In genomic region chr1:237794071-237794470, GRCh38 we compare ENCODE assay signal across 26 cellular contexts.
A peak's percentile ranks its signal among the peaks of the same experiment; 100 is the strongest.
DNase-seq lines count a peak whose midpoint lies in the region; ATAC-seq and TF ChIP-seq lines count a peak whose summit lies in the region.
"Had no signal": no experiment of that assay in that cellular context is flagged by ENCODE, and none has a peak within 500 bp of the region (broad histone marks: within the 10 kb centered on the region; RNA-seq: fewer than 3 reads in every experiment).

No MANE protein-coding gene starts in this region.

- DNase-seq in ACHN = peak; percentile 57
- DNase-seq in amniotic epithelial cell (ENCODE audit: low read depth) = peak; percentile 9
- peak; percentile 81 for DNase-seq in kidney tubule cell (ENCODE audit: low spot score)
- no peak for DNase-seq in superior temporal gyrus (ENCODE audit: extremely low spot score)
- no peak for DNase-seq in thyroid gland
- DNase-seq in activated CD4-positive, alpha-beta T cell treated with anti-CD3 and anti-CD28 coated beads for 1 hour = no peak
- DNase-seq: activated CD4-positive, CD25-positive, alpha-beta regulatory T cell treated with anti-CD3 and anti-CD28 coated beads, Interleukin-2, amount 50 U/mL, for 72 hours; activated CD8-positive, alpha-beta T cell treated with anti-CD3 and anti-CD28 coated beads, Interleukin-2, amount 10 ng/mL, durations not matched to agents 7 days and 5 days; activated gamma-delta T cell; activated naive CD8-positive, alpha-beta T cell treated with anti-CD3 and anti-CD28 coated beads, Interleukin-2, amount 50 U/mL, for 24 hours; brain microvascular endothelial cell; effector memory CD8-positive, alpha-beta T cell; esophagus squamous epithelium; gastrocnemius medialis; H9; kidney; mesendoderm; MG63; NCI-H1417; NCI-H2081; SHP77; upper lobe of right lung had no signal

- no peak for ATAC-seq in HG03460 (IDR thresholded peaks at IDR 0.05; ENCODE audit: unreplicated experiment)
- ATAC-seq: activated CD8-positive, alpha-beta T cell treated with anti-CD3 and anti-CD28 coated beads, Interleukin-2, amount 10 ng/mL, durations not matched to agents 7 days and 5 days; activated naive CD8-positive, alpha-beta T cell treated with anti-CD3 and anti-CD28 coated beads, Interleukin-2, amount 50 U/mL, for 24 hours; effector memory CD8-positive, alpha-beta T cell; gastrocnemius medialis; upper lobe of right lung had no signal

- intact Hi-C loops in thyroid gland (cut with DNase I) = no loop called here

- TF ChIP-seq POLR2A in thyroid gland (IDR thresholded peaks at IDR 0.05) = no peak

- H3K4me3 ChIP-seq in HEK293 (ENCODE audit: low read depth, low read length) (no peak overlapping the region), thyroid gland (replicated peaks in 1 of 3) (no peak overlapping the region)
- H3K4me3 ChIP-seq: esophagus squamous epithelium, gastrocnemius medialis, MG63, prostate gland, upper lobe of right lung had no signal

- TF ChIP-seq CTCF in HEK293 (tag by site-specific recombination; IDR thresholded peaks at IDR 0.05) (no peak), thyroid gland (IDR thresholded peaks at IDR 0.05) (no peak)

- whole genome bisulfite sequencing in thyroid gland, 2 donors = 67 to 77% methylated on average over 3 of the region's 3 CpGs

- POLR2A ChIA-PET in HEK293 (lab: Yijun Ruan, JAX) = no interaction called here

- H3K27me3 ChIP-seq in thyroid gland = no peaks in the 10 kb centered on the region
- H3K27me3 ChIP-seq: brain microvascular endothelial cell, esophagus squamous epithelium, gastrocnemius medialis, MG63, upper lobe of right lung had no signal

- H3K27ac ChIP-seq in HEK293 (ENCODE audit: extremely low read depth, low read depth, low read length) (no peak overlapping the region), thyroid gland (no peak overlapping the region)
- H3K27ac ChIP-seq: brain microvascular endothelial cell, C4-2B, esophagus squamous epithelium, gastrocnemius medialis, prostate gland, upper lobe of right lung had no signal

- H3K4me1 ChIP-seq in HEK293 (ENCODE audit: control insufficient read depth, insufficient read depth, low read length) (peaks cover 2% of the 10 kb centered on the region; the same call in 1 of the 2 replicates), thyroid gland (peaks cover 3 to 9% of the 10 kb centered on the region in 2 donors)
- H3K4me1 ChIP-seq: esophagus squamous epithelium, gastrocnemius medialis, prostate gland, upper lobe of right lung had no signal

- H3K36me3 ChIP-seq in HEK293 (ENCODE audit: control insufficient read depth in 2 of 2, insufficient read depth in 1 of 2, low read length in 2 of 2) (no peaks in the 10 kb centered on the region), thyroid gland (no peaks in the 10 kb centered on the region)
- H3K36me3 ChIP-seq: brain microvascular endothelial cell, esophagus squamous epithelium, gastrocnemius medialis, MG63, prostate gland, upper lobe of right lung had no signal

- CTCF ChIA-PET in HEK293 (lab: Yijun Ruan, JAX) = interaction anchor here (9.4 kb wide), 1 partner anchor 13 kb away, joined by 48 read pairs; no protein-coding TSS in a partner anchor

- in situ Hi-C loops in ACHN (cut with HindIII; ENCODE audit: low pct_ligation_motif_present, low pct_unique_long_range_greater_than_20kb, low sequenced_read_pairs) = no loop called here

- no peaks in the 10 kb centered on the region for H3K9me3 ChIP-seq in HEK293 (ENCODE audit: control insufficient read depth, insufficient read depth, low read depth, low read length)
- no peaks in the 10 kb centered on the region for H3K9me3 ChIP-seq in thyroid gland
- H3K9me3 ChIP-seq: esophagus squamous epithelium, gastrocnemius medialis, MG63, prostate gland, upper lobe of right lung had no signal

TF ChIP-seq in HEK293, 187 proteins besides CTCF, POLR2A, EP300 and RAD21:
- TF ChIP-seq ZBTB21 (tag by site-specific recombination; IDR thresholded peaks at IDR 0.05) (no peak), ZBTB17 (tag by site-specific recombination; IDR thresholded peaks at IDR 0.05) (peak; percentile 46; the same call in 1 of the 2 replicates)

Comparison
In these comparisons a context has a peak if more than half of its experiments do, and no peak if none do; other contexts are left out.
1. DNase-seq: peak in ACHN (single experiment), amniotic epithelial cell (single experiment) and kidney tubule cell (single experiment); none in superior temporal gyrus (single experiment), thyroid gland (0 of 2) and activated CD4-positive, alpha-beta T cell treated with anti-CD3 and anti-CD28 coated beads for 1 hour (single experiment).